Comparison of ENCODE assay signal across 8 cellular contexts in genomic region chr9:137070906-137071275, GRCh38. TPM values are rescaled to one million over a fixed set of nuclear protein-coding genes. Genes with fewer than 3 reads are reported as not detected.
DNase-seq lines count a peak whose midpoint lies in the region; ATAC-seq and TF ChIP-seq lines count a peak whose summit lies in the region.

No MANE protein-coding gene starts in this region.

- 0% methylated on average over 3 of the region's 6 CpGs for WGBS in SK-N-SH (ENCODE audit: low lambda C conversion rate)
- 21 to 24% (median 23%) methylated on average over 6 of the region's 6 CpGs for WGBS in ovary, 3 donors

- H3K27ac ChIP-seq in SK-N-SH (ENCODE audit: low read depth in 2 of 2, low read length in 1 of 2) (peak overlapping the region in 1 of 2 experiments; percentile 80; a peak in 2 of 4 replicates), ovary (no peak overlapping the region)

- no peaks in the 10 kb centered on the region for H3K9me3 ChIP-seq in SK-N-SH
- H3K9me3 ChIP-seq in ovary = no peaks in the 10 kb centered on the region

- H3K9ac ChIP-seq in SK-N-SH = no peak overlapping the region

- POLR2A ChIA-PET in SK-N-SH (lab: Yijun Ruan, JAX) = interaction anchor here (0.7 to 2.8 kb wide), 5 partner anchors 9 to 170 kb away, joined by 3 to 21 read pairs (median 12); partner anchors contain the start of genes MAN1B1, NPDC1 and TUBB4B

- no peak for TF ChIP-seq POLR2A in ovary (IDR thresholded peaks at IDR 0.05)

- H3K4me2 ChIP-seq in SK-N-SH = peak overlapping the region; percentile 80

- 0 out of 2 replicates have a peak, but pooled peaks cover 3% of the 10 kb centered on the region for H3K79me2 ChIP-seq in SK-N-SH (ENCODE audit: insufficient read depth)

- H3F3A ChIP-seq in SK-N-SH (replicated peaks; ENCODE audit: insufficient read depth) = peaks cover 15% of the 10 kb centered on the region

- H3K9me2 ChIP-seq in SK-N-SH = no peaks in the 10 kb centered on the region

- TF ChIP-seq CTCF in SK-N-SH (IDR thresholded peaks at IDR 0.05) (no peak), fibroblast of pulmonary artery (IDR thresholded peaks at IDR 0.05; ENCODE audit: low read length, missing control alignments) (no peak), ovary (IDR thresholded peaks at IDR 0.05) (no peak)

- intact Hi-C loops in ovary (cut with DNase I) = no loop called here

- H3K27me3 ChIP-seq in SK-N-SH (ENCODE audit: insufficient read depth) (no peaks in the 10 kb centered on the region), ovary (peaks cover 4% of the 10 kb centered on the region)

- H2AFZ ChIP-seq in SK-N-SH (ENCODE audit: low read depth) = peak overlapping the region; percentile 84; the same call in 1 of the 2 replicates

- H3K4me3 ChIP-seq in SK-N-SH (ENCODE audit: low read depth in 2 of 2, low read length in 1 of 2) (peak overlapping the region; percentile 53 to 57), fibroblast of pulmonary artery (replicated peaks; ENCODE audit: low read depth, low read length) (peak overlapping the region; percentile 36), ovary (no peak overlapping the region)

- ATAC-seq in HG02981 (IDR thresholded peaks at IDR 0.05; ENCODE audit: unreplicated experiment) (peak; percentile 2), HG03045 (IDR thresholded peaks at IDR 0.05; ENCODE audit: unreplicated experiment) (no peak), HG03442 (IDR thresholded peaks at IDR 0.05; ENCODE audit: unreplicated experiment) (no peak)

- 0 out of 2 replicates have a peak, but pooled peaks have one; percentile 14 for TF ChIP-seq RAD21 in SK-N-SH (IDR thresholded peaks at IDR 0.05; ENCODE audit: low read length)

- CTCF ChIA-PET in SK-N-SH (lab: Yijun Ruan, JAX) = interaction anchor here (0.9 to 16.8 kb wide), 11 partner anchors 9 to 180 kb away, joined by 3 to 803 read pairs (median 12); partner anchors contain the start of genes ABCA2, CYSRT1, ENTPD2 and FUT7

- peaks cover 12% of the 10 kb centered on the region; the same call in 1 of the 2 replicates for H4K20me1 ChIP-seq in SK-N-SH (ENCODE audit: insufficient read depth)

- no peak for TF ChIP-seq EP300 in SK-N-SH (IDR thresholded peaks at IDR 0.05; ENCODE audit: borderline replicate concordance in 1 of 2, low read depth in 1 of 2, low read length in 1 of 2)
- no peak for TF ChIP-seq EP300 in ovary (IDR thresholded peaks at IDR 0.05)

- H3K4me1 ChIP-seq in SK-N-SH (ENCODE audit: control insufficient read depth in 1 of 2, insufficient read depth in 2 of 2, low read depth in 1 of 2, low read length in 1 of 2) (peaks cover 0 to 29% of the 10 kb centered on the region in 2 experiments; a peak in 1 of 4 replicates), ovary (ENCODE audit: insufficient read depth) (no peaks in the 10 kb centered on the region)

- H3K36me3 ChIP-seq in SK-N-SH (replicated peaks in 1 of 2; ENCODE audit: control insufficient read depth in 1 of 2, insufficient read depth in 2 of 2, low read length in 1 of 2) (no peaks in the 10 kb centered on the region), ovary (no peaks in the 10 kb centered on the region)

- DNase-seq in GF-D8 (lab: John Stamatoyannopoulos, UW) = peak; percentile 41
- DNase-seq in SK-N-SH = peak; percentile 77
- no peak for DNase-seq in fibroblast of pulmonary artery (ENCODE audit: low read depth)
- peak; percentile 61 for DNase-seq in occipital lobe (lab: John Stamatoyannopoulos, UW)
- no peak for DNase-seq in ovary

TF ChIP-seq in SK-N-SH, 30 proteins besides CTCF, POLR2A, EP300 and RAD21:
- TF ChIP-seq JUND (IDR thresholded peaks at IDR 0.05) (no peak), EZH2phosphoT487 (IDR thresholded peaks at IDR 0.05; ENCODE audit: borderline replicate concordance, low read depth) (no peak), MEF2A (IDR thresholded peaks at IDR 0.05; ENCODE audit: borderline replicate concordance, low read depth) (no peak), YY1 (IDR thresholded peaks at IDR 0.05; ENCODE audit: low read depth) (no peak), MXI1 (IDR thresholded peaks at IDR 0.05; ENCODE audit: low read depth, low read length) (no peak), REST (IDR thresholded peaks at IDR 0.05; ENCODE audit: low read depth, low read length) (no peak), TCF12 (IDR thresholded peaks at IDR 0.05) (no peak), NFIC (IDR thresholded peaks at IDR 0.05; ENCODE audit: borderline replicate concordance) (no peak), GATA2 (CRISPR knock-in tag; IDR thresholded peaks at IDR 0.05) (no peak), ELF1 (IDR thresholded peaks at IDR 0.05) (no peak), FOSL2 (IDR thresholded peaks at IDR 0.05; ENCODE audit: borderline replicate concordance, low read depth) (no peak), RCOR1 (IDR thresholded peaks at IDR 0.05; ENCODE audit: low read length) (no peak), GABPA (IDR thresholded peaks at IDR 0.05; ENCODE audit: low read depth) (no peak)

RNA-seq across cellular contexts. Expression of gene SAPCD2, which starts 0.5 kb away (rescaled TPM):
- polyA plus RNA-seq in SK-N-SH (2012; rRNA removed) (4.6 and 6.0 TPM in 2 replicates), ovary (under 1 TPM; 0.10 to 0.15 TPM)
- 2.1 and 5.0 TPM in 2 replicates for polyA plus RNA-seq in SK-N-SH (2012; cell fraction: cytosol; rRNA removed)
- polyA plus RNA-seq in SK-N-SH (2012; cell fraction: nucleus; rRNA removed) = 6.3 and 7.3 TPM in 2 replicates
- total RNA-seq in occipital lobe (1.6 TPM), ovary (under 1 TPM in 5 of 7 donors, not detected in 2; 0.24 to 0.62 (median 0.37) TPM)

RNA-seq across cellular contexts. Expression of gene UAP1L1, which starts 6.4 kb away (rescaled TPM):
- 3.2 and 5.6 TPM in 2 replicates for polyA plus RNA-seq in SK-N-SH (2012; rRNA removed)
- 1.5 and 2.3 TPM in 2 replicates for polyA plus RNA-seq in SK-N-SH (2012; cell fraction: cytosol; rRNA removed)
- 21.7 and 23.8 TPM in 2 replicates for polyA plus RNA-seq in SK-N-SH (2012; cell fraction: nucleus; rRNA removed)
- total RNA-seq in occipital lobe = 0.31 TPM
- 1 to 10 TPM; 1.3 to 6.3 (median 4.1) TPM for total RNA-seq in ovary
- polyA plus RNA-seq in ovary = 1 to 10 TPM; 3.0 to 4.1 TPM

RNA-seq across cellular contexts. Expression of gene MAN1B1, which starts 15.9 kb away (rescaled TPM):
- 57.8 and 61.9 TPM in 2 replicates for polyA plus RNA-seq in SK-N-SH (2012; rRNA removed)
- 27.1 and 44.0 TPM in 2 replicates for polyA plus RNA-seq in SK-N-SH (2012; cell fraction: cytosol; rRNA removed)
- 115 and 121 TPM in 2 replicates for polyA plus RNA-seq in SK-N-SH (2012; cell fraction: nucleus; rRNA removed)
- 38.5 TPM for total RNA-seq in occipital lobe
- 10 to 100 TPM; 30.2 to 55.1 (median 38.6) TPM for total RNA-seq in ovary
- polyA plus RNA-seq in ovary = 100 to 1,000 TPM in 1 of 2 donors, 10 to 100 TPM in 1; 44.0 to 109 TPM

RNA-seq across cellular contexts. Expression of gene ENTPD2, which starts 17.0 kb away (rescaled TPM):
- polyA plus RNA-seq in SK-N-SH (2012; rRNA removed) (not detected in 2 replicates), ovary (under 1 TPM; 0.32 to 0.82 TPM)
- not detected in 2 replicates for polyA plus RNA-seq in SK-N-SH (2012; cell fraction: cytosol; rRNA removed)
- polyA plus RNA-seq in SK-N-SH (2012; cell fraction: nucleus; rRNA removed) = 0.02 TPM in 1 of 2 replicates, not detected in the other
- total RNA-seq in occipital lobe (0.16 TPM), ovary (1 to 10 TPM in 4 of 7 donors, under 1 TPM in 3; 0.12 to 5.1 (median 1.0) TPM)

RNA-seq across cellular contexts. Expression of gene NPDC1, which starts 24.9 kb away (rescaled TPM):
- 47.4 and 48.1 TPM in 2 replicates for polyA plus RNA-seq in SK-N-SH (2012; rRNA removed)
- 17.2 and 29.3 TPM in 2 replicates for polyA plus RNA-seq in SK-N-SH (2012; cell fraction: cytosol; rRNA removed)
- polyA plus RNA-seq in SK-N-SH (2012; cell fraction: nucleus; rRNA removed) = 364 and 553 TPM in 2 replicates
- 15.3 TPM for total RNA-seq in occipital lobe
- total RNA-seq in ovary = 100 to 1,000 TPM in 2 of 7 donors, 10 to 100 TPM in 5; 22.3 to 112 (median 49.9) TPM
- polyA plus RNA-seq in ovary = 10 to 100 TPM in 1 of 2 donors, 1 to 10 TPM in 1; 2.1 to 67.9 TPM

Comparison
In these comparisons a context has a peak if more than half of its experiments do, and no peak if none do; other contexts are left out.
1. DNase-seq: peak in GF-D8 (single experiment), SK-N-SH (single experiment) and occipital lobe (single experiment); none in fibroblast of pulmonary artery (single experiment) and ovary (0 of 5).